In genomic region chr17:55607736-55608341, GRCh38 we compare ENCODE assay signal across 12 cellular contexts.
DNase-seq lines count a peak whose midpoint lies in the region; ATAC-seq and TF ChIP-seq lines count a peak whose summit lies in the region.
"Had no signal": no experiment of that assay in that cellular context is flagged by ENCODE, and none has a peak within 500 bp of the region (broad histone marks: within the 10 kb centered on the region; RNA-seq: fewer than 3 reads in every experiment).

No MANE protein-coding gene starts in this region.

- no peak overlapping the region for H3K27ac Mint-ChIP-seq in glutamatergic neuron (ENCODE audit: unreplicated experiment)
- H3K27ac Mint-ChIP-seq: stimulated activated naive CD8-positive, alpha-beta T cell treated with anti-CD3 and anti-CD28 coated beads, Interleukin-15, Interleukin-2, amounts not matched to agents 100 ng/mL and 50 ng/mL, for 24 hours had no signal

- peaks cover 65% of the 10 kb centered on the region for H3K4me1 ChIP-seq in BLaER1
- H3K4me1 ChIP-seq in colonic mucosa: no peaks in the 10 kb centered on the region
- H3K4me1 ChIP-seq in mucosa of descending colon (ENCODE audit: low read depth): no peaks in the 10 kb centered on the region

- DNase-seq in NCI-H2029 (lab: John Stamatoyannopoulos, UW) (peak; percentile 93), colonic mucosa (peak; percentile 46), mucosa of descending colon (peak; percentile 51 to 65 (median 53)), kidney glomerular epithelial cell (lab: John Stamatoyannopoulos, UW) (no peak), glutamatergic neuron (no peak), NCI-H2171 treated with DMSO at 0.1 percent for 48 hours (lab: John Stamatoyannopoulos, UW) (no peak)
- no peak for DNase-seq in activated T-cell treated with anti-CD3 and anti-CD28 coated beads, Interleukin-2, amount 50 U/mL, for 4 hours
- DNase-seq: activated T-cell treated with anti-CD3 and anti-CD28 coated beads for 4 hours, NCI-H446 had no signal

- H3K36me3 Mint-ChIP-seq in activated T-cell treated with anti-CD3 and anti-CD28 coated beads, Interleukin-2, amount 50 U/mL, for 4 hours (ENCODE audit: insufficient read depth): no peaks in the 10 kb centered on the region
- H3K36me3 Mint-ChIP-seq in glutamatergic neuron (ENCODE audit: unreplicated experiment): no peaks in the 10 kb centered on the region

- H3K4me1 Mint-ChIP-seq in activated T-cell treated with anti-CD3 and anti-CD28 coated beads, Interleukin-2, amount 50 U/mL, for 4 hours (ENCODE audit: low read depth): no peaks in the 10 kb centered on the region
- peaks cover 5% of the 10 kb centered on the region for H3K4me1 Mint-ChIP-seq in glutamatergic neuron (ENCODE audit: low read depth, unreplicated experiment)

- peaks cover 8% of the 10 kb centered on the region for H3K27me3 Mint-ChIP-seq in activated T-cell treated with anti-CD3 and anti-CD28 coated beads, Interleukin-2, amount 50 U/mL, for 4 hours (ENCODE audit: low read depth)
- H3K27me3 Mint-ChIP-seq in glutamatergic neuron (ENCODE audit: unreplicated experiment): no peaks in the 10 kb centered on the region

- 0 out of 2 replicates have a peak overlapping the region, but pooled peaks have one; percentile 25 for H3K4me2 ChIP-seq in BLaER1

- H3K36me3 ChIP-seq in BLaER1 (no peaks in the 10 kb centered on the region), colonic mucosa (no peaks in the 10 kb centered on the region), mucosa of descending colon (ENCODE audit: low read depth) (no peaks in the 10 kb centered on the region)

- H3K9ac ChIP-seq in BLaER1 (no peak overlapping the region), colonic mucosa (ENCODE audit: low read depth in 2 of 2, low read length in 2 of 2) (no peak overlapping the region)

- peak; percentile 61 for ATAC-seq in mucosa of descending colon
- no peak for ATAC-seq in activated T-cell treated with anti-CD3 and anti-CD28 coated beads, Interleukin-2, amount 50 U/mL, for 4 hours

- H3K4me3 ChIP-seq in BLaER1 (no peak overlapping the region), colonic mucosa (no peak overlapping the region), mucosa of descending colon (no peak overlapping the region)
- H3K4me3 ChIP-seq: coronary artery had no signal

- no peak overlapping the region for H3K4me3 Mint-ChIP-seq in activated T-cell treated with anti-CD3 and anti-CD28 coated beads, Interleukin-2, amount 50 U/mL, for 4 hours
- no peak overlapping the region for H3K4me3 Mint-ChIP-seq in glutamatergic neuron (ENCODE audit: unreplicated experiment)
- H3K4me3 Mint-ChIP-seq: stimulated activated naive CD8-positive, alpha-beta T cell treated with anti-CD3 and anti-CD28 coated beads, Interleukin-15, Interleukin-2, amounts not matched to agents 100 ng/mL and 50 ng/mL, for 24 hours had no signal

- intact Hi-C loops in colonic mucosa (cut with DNase I) (no loop called here), mucosa of descending colon (cut with DNase I, micrococcal nuclease) (loop anchor here in 1 of 2 donors (10.0 kb wide), 1 partner anchor 107 kb away; no protein-coding TSS in a partner anchor)

- H3K9me3 Mint-ChIP-seq in activated T-cell treated with anti-CD3 and anti-CD28 coated beads, Interleukin-2, amount 50 U/mL, for 4 hours: no peaks in the 10 kb centered on the region
- peaks cover 2% of the 10 kb centered on the region for H3K9me3 Mint-ChIP-seq in glutamatergic neuron (ENCODE audit: unreplicated experiment)
- H3K9me3 Mint-ChIP-seq: stimulated activated naive CD8-positive, alpha-beta T cell treated with anti-CD3 and anti-CD28 coated beads, Interleukin-15, Interleukin-2, amounts not matched to agents 100 ng/mL and 50 ng/mL, for 24 hours had no signal

- no peak overlapping the region for H3K27ac ChIP-seq in BLaER1
- no peak overlapping the region for H3K27ac ChIP-seq in colonic mucosa
- H3K27ac ChIP-seq: coronary artery had no signal

- TF ChIP-seq CTCF in colonic mucosa (IDR thresholded peaks at IDR 0.05) (no peak), mucosa of descending colon (IDR thresholded peaks at IDR 0.05) (no peak), glutamatergic neuron (IDR thresholded peaks at IDR 0.05; ENCODE audit: partially characterized antibody, unreplicated experiment) (no peak)

- H3K27me3 ChIP-seq in BLaER1 (no peaks in the 10 kb centered on the region), colonic mucosa (no peaks in the 10 kb centered on the region)

- H4K20me1 ChIP-seq in BLaER1: no peaks in the 10 kb centered on the region

- no peaks in the 10 kb centered on the region for H3K9me3 ChIP-seq in BLaER1
- H3K9me3 ChIP-seq in colonic mucosa: no peaks in the 10 kb centered on the region
- no peaks in the 10 kb centered on the region for H3K9me3 ChIP-seq in mucosa of descending colon

Comparison
In these comparisons a context has a peak if more than half of its experiments do, and no peak if none do; other contexts are left out.
1. DNase-seq: peak in NCI-H2029 (single experiment), colonic mucosa (single experiment) and mucosa of descending colon (3 of 3); none in kidney glomerular epithelial cell (single experiment), activated T-cell treated with anti-CD3 and anti-CD28 coated beads, Interleukin-2, amount 50 U/mL, for 4 hours (single experiment), glutamatergic neuron (single experiment) and NCI-H2171 treated with DMSO at 0.1 percent for 48 hours (single experiment).